8 cellular contexts compared by ENCODE assay signal in the genomic region with DNA sequence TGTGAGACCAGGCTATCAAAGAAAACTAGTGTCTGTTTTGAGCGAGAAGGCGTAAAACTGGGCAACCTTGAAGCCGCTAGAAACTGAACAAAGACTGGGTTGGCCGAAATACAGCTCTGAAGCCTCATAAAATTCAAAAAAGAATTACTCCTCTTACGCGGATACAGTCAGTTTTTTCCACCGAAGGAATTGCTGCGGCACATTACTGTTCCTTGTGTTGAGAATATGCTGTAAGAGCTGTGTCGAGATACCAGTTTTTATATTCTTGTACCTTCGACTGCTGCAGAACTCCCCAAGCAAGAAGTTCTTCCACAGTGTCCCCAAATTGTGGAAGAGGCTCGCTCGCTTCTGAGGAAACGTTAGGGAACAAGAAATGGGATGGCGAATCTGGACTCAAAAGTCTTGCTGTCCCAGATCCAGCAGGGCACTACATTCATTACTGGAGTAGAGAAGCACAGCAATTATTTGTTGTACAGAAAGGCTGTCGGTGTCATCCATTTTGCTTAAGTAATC. TPM values are rescaled to one million over a fixed set of nuclear protein-coding genes. Genes with fewer than 3 reads are reported as not detected.
A peak's percentile ranks its signal among the peaks of the same experiment; 100 is the strongest.
DNase-seq lines count a peak whose midpoint lies in the region; ATAC-seq and TF ChIP-seq lines count a peak whose summit lies in the region.

No MANE protein-coding gene starts in this region.

- WGBS in esophagus, 2 donors: 15 to 21% methylated on average over 15 of the region's 15 CpGs

- H3K9me3 ChIP-seq in HEK293 (ENCODE audit: control insufficient read depth, insufficient read depth, low read depth, low read length) (no peaks in the 10 kb centered on the region), SJCRH30 (replicated peaks) (no peaks in the 10 kb centered on the region), esophagus (ENCODE audit: control insufficient read depth in 2 of 2, insufficient read depth in 1 of 2, low read depth in 1 of 2, low read length in 1 of 2) (no peaks in the 10 kb centered on the region), neutrophil (no peaks in the 10 kb centered on the region)

- POLR2A ChIA-PET in HEK293 (lab: Yijun Ruan, JAX): interaction anchor here (0.7 to 2.8 kb wide), 15 partner anchors 10 to 1783 kb away, joined by 3 to 11 read pairs (median 4); a partner anchor contains a TSS

- H3K4me1 ChIP-seq in HEK293 (ENCODE audit: control insufficient read depth, insufficient read depth, low read length) (no peaks in the 10 kb centered on the region), SJCRH30 (no peaks in the 10 kb centered on the region), esophagus (ENCODE audit: control insufficient read depth in 2 of 2, insufficient read depth in 2 of 2, low read length in 1 of 2) (peaks cover 0 to 5% of the 10 kb centered on the region in 2 donors), neutrophil (ENCODE audit: control insufficient read depth in 1 of 2, insufficient read depth in 1 of 2, low read depth in 1 of 2, low read length in 1 of 2) (peaks cover 9 to 16% of the 10 kb centered on the region in 2 experiments)

- ATAC-seq in HG02763 (IDR thresholded peaks at IDR 0.05; ENCODE audit: unreplicated experiment): no peak
- no peak for ATAC-seq in HG02571 (IDR thresholded peaks at IDR 0.05; ENCODE audit: unreplicated experiment)

- H3K27ac ChIP-seq in HEK293 (ENCODE audit: extremely low read depth, low read depth, low read length) (peak overlapping the region; percentile 67), SJCRH30 (peak overlapping the region; percentile 72), esophagus (ENCODE audit: low read depth in 2 of 2, low read length in 1 of 2) (peak overlapping the region; percentile 85 to 99), neutrophil (peak overlapping the region; percentile 94)

- CTCF ChIA-PET in HEK293 (lab: Yijun Ruan, JAX): interaction anchor here (0.7 to 1.5 kb wide), 5 partner anchors 9 to 36 kb away, joined by 3 to 6 read pairs (median 3); no protein-coding TSS in a partner anchor

- H3K4me3 ChIP-seq in GM06990 (replicated peaks; ENCODE audit: low read depth, low read length) (peak overlapping the region; percentile 78), HEK293 (ENCODE audit: low read depth, low read length) (peak overlapping the region; percentile 64), SJCRH30 (peak overlapping the region; percentile 73), esophagus (ENCODE audit: low read depth in 1 of 2, low read length in 2 of 2) (peak overlapping the region; percentile 71 to 98), neutrophil (ENCODE audit: low read depth in 1 of 2, low read length in 1 of 2) (peak overlapping the region; percentile 76 to 82)

- peaks cover under 1% of the 10 kb centered on the region for H3K36me3 ChIP-seq in GM06990 (ENCODE audit: control insufficient read depth, insufficient read depth, low read length)
- peaks cover 17 to 24% of the 10 kb centered on the region in 2 experiments for H3K36me3 ChIP-seq in HEK293 (ENCODE audit: control insufficient read depth in 2 of 2, insufficient read depth in 1 of 2, low read length in 2 of 2)
- peaks cover 16% of the 10 kb centered on the region for H3K36me3 ChIP-seq in SJCRH30
- peaks cover under 1 to 1% of the 10 kb centered on the region in 2 donors for H3K36me3 ChIP-seq in esophagus (ENCODE audit: control insufficient read depth in 2 of 2, insufficient read depth in 2 of 2, low read length in 1 of 2)
- H3K36me3 ChIP-seq in neutrophil: peaks cover 24% of the 10 kb centered on the region

- DNase-seq in GM06990 (ENCODE audit: extremely low read depth, insufficient read length) (no peak), SJCRH30 (no peak), GM19240 (ENCODE audit: insufficient read length, low spot score) (no peak)

- TF ChIP-seq CTCF in GM06990 (IDR thresholded peaks at IDR 0.05; ENCODE audit: insufficient read depth, low read length, poor library complexity, severe bottlenecking): no peak
- TF ChIP-seq CTCF in HEK293 (tag by site-specific recombination; IDR thresholded peaks at IDR 0.05): no peak
- TF ChIP-seq CTCF in neutrophil (IDR thresholded peaks at IDR 0.05): no peak

- no peaks in the 10 kb centered on the region for H3K27me3 ChIP-seq in GM06990 (replicated peaks; ENCODE audit: control insufficient read depth, insufficient read depth, low read length)
- no peaks in the 10 kb centered on the region for H3K27me3 ChIP-seq in SJCRH30
- no peaks in the 10 kb centered on the region for H3K27me3 ChIP-seq in esophagus (ENCODE audit: control insufficient read depth in 1 of 2, insufficient read depth in 2 of 2, low read length in 2 of 2)
- peaks cover 31% of the 10 kb centered on the region for H3K27me3 ChIP-seq in neutrophil

TF ChIP-seq in HEK293, 187 proteins besides CTCF, POLR2A, EP300 and RAD21 (continues in another document):
- TF ChIP-seq ZXDB (tag by site-specific recombination; IDR thresholded peaks at IDR 0.05) (no peak), ZBTB17 (tag by site-specific recombination; IDR thresholded peaks at IDR 0.05) (0 out of 2 replicates have a peak, but pooled peaks have one; percentile 3), MZF1 (tag by site-specific recombination; IDR thresholded peaks at IDR 0.05; ENCODE audit: borderline replicate concordance) (0 out of 2 replicates have a peak, but pooled peaks have one; percentile 6), SP3 (tag by site-specific recombination; IDR thresholded peaks at IDR 0.05) (no peak), ZNF561 (tag by site-specific recombination; IDR thresholded peaks at IDR 0.05; ENCODE audit: borderline replicate concordance) (0 out of 2 replicates have a peak, but pooled peaks have one; percentile 12), ZNF10 (tag by site-specific recombination; IDR thresholded peaks at IDR 0.05) (0 out of 2 replicates have a peak, but pooled peaks have one; percentile 56), TRIM28 (IDR thresholded peaks at IDR 0.05; ENCODE audit: borderline replicate concordance, low read length) (peak; percentile 27; the same call in 1 of the 2 replicates), ZNF626 (tag by site-specific recombination; IDR thresholded peaks at IDR 0.05) (0 out of 2 replicates have a peak, but pooled peaks have one; percentile 63), ZNF560 (tag by site-specific recombination; IDR thresholded peaks at IDR 0.05; ENCODE audit: borderline replicate concordance) (no peak), SETDB1 (IDR thresholded peaks at IDR 0.05; ENCODE audit: insufficient read length, low read length) (peak; percentile 12)
- TF ChIP-seq, protein P1, sequence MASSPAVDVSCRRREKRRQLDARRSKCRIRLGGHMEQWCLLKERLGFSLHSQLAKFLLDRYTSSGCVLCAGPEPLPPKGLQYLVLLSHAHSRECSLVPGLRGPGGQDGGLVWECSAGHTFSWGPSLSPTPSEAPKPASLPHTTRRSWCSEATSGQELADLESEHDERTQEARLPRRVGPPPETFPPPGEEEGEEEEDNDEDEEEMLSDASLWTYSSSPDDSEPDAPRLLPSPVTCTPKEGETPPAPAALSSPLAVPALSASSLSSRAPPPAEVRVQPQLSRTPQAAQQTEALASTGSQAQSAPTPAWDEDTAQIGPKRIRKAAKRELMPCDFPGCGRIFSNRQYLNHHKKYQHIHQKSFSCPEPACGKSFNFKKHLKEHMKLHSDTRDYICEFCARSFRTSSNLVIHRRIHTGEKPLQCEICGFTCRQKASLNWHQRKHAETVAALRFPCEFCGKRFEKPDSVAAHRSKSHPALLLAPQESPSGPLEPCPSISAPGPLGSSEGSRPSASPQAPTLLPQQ (tag by site-specific recombination; IDR thresholded peaks at IDR 0.05): 0 out of 2 replicates have a peak, but pooled peaks have one; percentile 3
- TF ChIP-seq, protein P2, sequence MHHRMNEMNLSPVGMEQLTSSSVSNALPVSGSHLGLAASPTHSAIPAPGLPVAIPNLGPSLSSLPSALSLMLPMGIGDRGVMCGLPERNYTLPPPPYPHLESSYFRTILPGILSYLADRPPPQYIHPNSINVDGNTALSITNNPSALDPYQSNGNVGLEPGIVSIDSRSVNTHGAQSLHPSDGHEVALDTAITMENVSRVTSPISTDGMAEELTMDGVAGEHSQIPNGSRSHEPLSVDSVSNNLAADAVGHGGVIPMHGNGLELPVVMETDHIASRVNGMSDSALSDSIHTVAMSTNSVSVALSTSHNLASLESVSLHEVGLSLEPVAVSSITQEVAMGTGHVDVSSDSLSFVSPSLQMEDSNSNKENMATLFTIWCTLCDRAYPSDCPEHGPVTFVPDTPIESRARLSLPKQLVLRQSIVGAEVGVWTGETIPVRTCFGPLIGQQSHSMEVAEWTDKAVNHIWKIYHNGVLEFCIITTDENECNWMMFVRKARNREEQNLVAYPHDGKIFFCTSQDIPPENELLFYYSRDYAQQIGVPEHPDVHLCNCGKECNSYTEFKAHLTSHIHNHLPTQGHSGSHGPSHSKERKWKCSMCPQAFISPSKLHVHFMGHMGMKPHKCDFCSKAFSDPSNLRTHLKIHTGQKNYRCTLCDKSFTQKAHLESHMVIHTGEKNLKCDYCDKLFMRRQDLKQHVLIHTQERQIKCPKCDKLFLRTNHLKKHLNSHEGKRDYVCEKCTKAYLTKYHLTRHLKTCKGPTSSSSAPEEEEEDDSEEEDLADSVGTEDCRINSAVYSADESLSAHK (tag by site-specific recombination; IDR thresholded peaks at IDR 0.05): peak; percentile 90; the same call in 1 of the 2 replicates
- TF ChIP-seq, protein P3, sequence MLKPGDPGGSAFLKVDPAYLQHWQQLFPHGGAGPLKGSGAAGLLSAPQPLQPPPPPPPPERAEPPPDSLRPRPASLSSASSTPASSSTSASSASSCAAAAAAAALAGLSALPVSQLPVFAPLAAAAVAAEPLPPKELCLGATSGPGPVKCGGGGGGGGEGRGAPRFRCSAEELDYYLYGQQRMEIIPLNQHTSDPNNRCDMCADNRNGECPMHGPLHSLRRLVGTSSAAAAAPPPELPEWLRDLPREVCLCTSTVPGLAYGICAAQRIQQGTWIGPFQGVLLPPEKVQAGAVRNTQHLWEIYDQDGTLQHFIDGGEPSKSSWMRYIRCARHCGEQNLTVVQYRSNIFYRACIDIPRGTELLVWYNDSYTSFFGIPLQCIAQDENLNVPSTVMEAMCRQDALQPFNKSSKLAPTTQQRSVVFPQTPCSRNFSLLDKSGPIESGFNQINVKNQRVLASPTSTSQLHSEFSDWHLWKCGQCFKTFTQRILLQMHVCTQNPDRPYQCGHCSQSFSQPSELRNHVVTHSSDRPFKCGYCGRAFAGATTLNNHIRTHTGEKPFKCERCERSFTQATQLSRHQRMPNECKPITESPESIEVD (tag by site-specific recombination; IDR thresholded peaks at IDR 0.05): 0 out of 2 replicates have a peak, but pooled peaks have one; percentile 16

RNA-seq across cellular contexts. Expression of a gene that starts 0.5 kb away (rescaled TPM):
- 192 and 254 TPM in 2 replicates for total RNA-seq in SJCRH30 (2014; rRNA removed; shearing (Covaris generic))
- polyA plus RNA-seq in esophagus: 100 to 1,000 TPM; 393 to 531 TPM

RNA-seq across cellular contexts. Expression of a gene that starts 38.3 kb away (rescaled TPM):
- 60.8 and 62.1 TPM in 2 replicates for total RNA-seq in SJCRH30 (2014; rRNA removed; shearing (Covaris generic))
- 10 to 100 TPM in 1 of 2 donors, 1 to 10 TPM in 1; 9.5 to 18.2 TPM for polyA plus RNA-seq in esophagus

RNA-seq across cellular contexts. Expression of a gene that starts 40.5 kb away (rescaled TPM):
- 63.1 and 70.3 TPM in 2 replicates for total RNA-seq in SJCRH30 (2014; rRNA removed; shearing (Covaris generic))
- polyA plus RNA-seq in esophagus: 10 to 100 TPM; 27.4 to 32.9 TPM
